In genomic region chr4:17966312-17966711, GRCh38 we compare ENCODE assay signal across 26 cellular contexts.
"Had no signal": no experiment of that assay in that cellular context is flagged by ENCODE, and none has a peak within 500 bp of the region (broad histone marks: within the 10 kb centered on the region; RNA-seq: fewer than 3 reads in every experiment).

No MANE protein-coding gene starts in this region.

- H3K36me3 ChIP-seq: left lung, lower lobe of right lung, pancreas, prostate gland, suprapubic skin, thoracic aorta, tibial artery, upper lobe of right lung had no signal

- H3K9me3 ChIP-seq: left lung, lower lobe of right lung, pancreas, prostate gland, suprapubic skin, thoracic aorta, tibial artery, upper lobe of right lung had no signal

- ATAC-seq: left colon; left lung; lower lobe of right lung; naive thymus-derived CD8-positive, alpha-beta T cell; pancreas; right cardiac atrium; sciatic nerve; upper lobe of right lung had no signal

- H3K4me3 ChIP-seq: left lung, lower lobe of right lung, pancreas, prostate gland, skin epidermis, suprapubic skin, thoracic aorta, tibial artery, upper lobe of right lung had no signal

- H3K27me3 ChIP-seq: left lung, pancreas, suprapubic skin, tibial artery, upper lobe of right lung had no signal

- H3K4me1 ChIP-seq: left lung, lower lobe of right lung, prostate gland, tibial artery, upper lobe of right lung had no signal

- H3K27ac ChIP-seq: left lung, lower lobe of right lung, pancreas, prostate gland, skin epidermis, suprapubic skin, thoracic aorta, tibial artery, upper lobe of right lung had no signal

- DNase-seq: immature natural killer cell; kidney; left colon; left lung; lower lobe of right lung; mammary epithelial cell; mesenchymal stem cell; naive thymus-derived CD8-positive, alpha-beta T cell; nucleus accumbens; pancreas; posterior cingulate gyrus; retina; right cardiac atrium; stimulated activated CD4-positive, alpha-beta T cell treated with anti-CD3 and anti-CD28 coated beads, Interleukin-12 subunit alpha, Interleukin-12 subunit beta, amount 100 ng/mL, for 4 hours; stimulated activated CD4-positive, alpha-beta T cell treated with anti-CD3 and anti-CD28 coated beads, Interleukin-15, amount 100 ng/mL, for 24 hours; stimulated activated CD4-positive, alpha-beta T cell treated with anti-CD3 and anti-CD28 coated beads, Interleukin-2, amount 100 ng/mL, for 24 hours; stimulated activated CD4-positive, alpha-beta T cell treated with anti-CD3 and anti-CD28 coated beads, Interleukin-4, amount 100 ng/mL, for 1 hour; stimulated activated naive CD4-positive, alpha-beta T cell; tibial artery; trophoblast cell; upper lobe of right lung had no signal
